17 cellular contexts compared by ENCODE assay signal in genomic region chr20:24877652-24878051, GRCh38.
"Had no signal": no experiment of that assay in that cellular context is flagged by ENCODE, and none has a peak within 500 bp of the region (broad histone marks: within the 10 kb centered on the region; RNA-seq: fewer than 3 reads in every experiment).

No MANE protein-coding gene starts in this region.

- ATAC-seq: activated CD4-positive, alpha-beta T cell treated with anti-CD3 and anti-CD28 coated beads for 36 hours; activated T-cell treated with anti-CD3 and anti-CD28 coated beads, Interleukin-2, amount 50 U/mL, for 4 hours; foreskin keratinocyte; mucosa of descending colon; naive thymus-derived CD4-positive, alpha-beta T cell; pancreas had no signal

- DNase-seq: activated CD4-positive, alpha-beta memory T cell treated with anti-CD3 and anti-CD28 coated beads for 36 hours; activated CD4-positive, alpha-beta T cell treated with anti-CD3 and anti-CD28 coated beads for 36 hours; activated effector memory CD4-positive, alpha-beta T cell treated with Interleukin-2 at 50 U/mL for 16 hours; activated naive CD4-positive, alpha-beta T cell treated with anti-CD3 and anti-CD28 coated beads, Interleukin-2, amount 50 U/mL, for 16 hours; activated T-cell treated with anti-CD3 and anti-CD28 coated beads, Interleukin-2, amount 50 U/mL, for 4 hours; effector memory CD4-positive, alpha-beta T cell; foreskin keratinocyte; glutamatergic neuron; hypothalamus; kidney; left ventricle myocardium inferior; mucosa of descending colon; naive thymus-derived CD4-positive, alpha-beta T cell; pancreas; stimulated activated CD4-positive, alpha-beta T cell treated with anti-CD3 and anti-CD28 coated beads, Interleukin-1b, Interleukin-23, amount 100 ng/mL, for 48 hours; stomach had no signal

- H3K36me3 ChIP-seq: left ventricle myocardium inferior, pancreas, stomach, thoracic aorta had no signal

- H3K4me3 ChIP-seq: left ventricle myocardium inferior, mucosa of descending colon, pancreas, stomach, thoracic aorta had no signal

- H3K27ac ChIP-seq: foreskin keratinocyte, left ventricle myocardium inferior, pancreas, stomach, thoracic aorta had no signal

- H3K4me1 ChIP-seq: foreskin keratinocyte, left ventricle myocardium inferior, pancreas, stomach had no signal

- H3K27me3 ChIP-seq: foreskin keratinocyte, pancreas had no signal

- H3K9me3 ChIP-seq: mucosa of descending colon, pancreas, thoracic aorta had no signal
